Comparison of ENCODE assay signal across 25 cellular contexts in the genomic region with DNA sequence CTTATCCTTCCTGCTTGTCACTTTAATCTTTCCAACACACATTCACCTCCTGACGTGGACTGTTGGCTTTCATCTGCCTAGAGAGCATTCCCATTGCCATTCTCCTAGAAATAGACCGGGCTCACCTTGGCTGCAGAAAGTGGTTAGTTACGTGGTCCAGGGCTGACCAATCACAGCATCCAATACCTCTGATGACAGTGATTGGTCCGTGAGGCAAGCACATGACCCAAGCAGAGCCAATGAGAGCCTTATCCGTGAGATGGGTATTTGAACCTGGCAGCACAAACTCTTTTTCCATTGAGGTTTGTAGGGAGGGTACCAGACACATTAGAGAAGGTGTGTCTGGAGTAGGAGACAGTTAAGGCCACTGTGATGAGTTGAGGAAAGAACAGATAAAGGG.
"Had no signal": no experiment of that assay in that cellular context is flagged by ENCODE, and none has a peak within 500 bp of the region (broad histone marks: within the 10 kb centered on the region; RNA-seq: fewer than 3 reads in every experiment).

No MANE protein-coding gene starts in this region.

- ATAC-seq: activated CD4-positive, alpha-beta T cell treated with anti-CD3 and anti-CD28 coated beads for 36 hours; activated CD8-positive, alpha-beta T cell treated with anti-CD3 and anti-CD28 coated beads for 36 hours; activated T-cell treated with anti-CD3 and anti-CD28 coated beads, Interleukin-2, amount 50 U/mL, for 72 hours; Right ventricle myocardium inferior; T-cell had no signal

- H3K27ac ChIP-seq: adrenal gland, SK-N-MC had no signal

- H3K36me3 ChIP-seq: adrenal gland, MG63 had no signal

- H3K27me3 ChIP-seq: adrenal gland, MG63 had no signal

- DNase-seq: activated CD4-positive, alpha-beta T cell treated with anti-CD3 and anti-CD28 coated beads for 36 hours; activated CD4-positive, alpha-beta T cell treated with anti-CD3 and anti-CD28 coated beads, Interleukin-2, amount 50 U/mL, for 1 hour; activated CD8-positive, alpha-beta memory T cell treated with anti-CD3 and anti-CD28 coated beads, Interleukin-2, amount 50 U/mL, for 4 hours; activated CD8-positive, alpha-beta T cell treated with anti-CD3 and anti-CD28 coated beads for 36 hours; activated naive CD4-positive, alpha-beta T cell treated with anti-CD3 and anti-CD28 coated beads, Interleukin-2, amount 50 U/mL, for 16 hours; activated naive CD8-positive, alpha-beta T cell treated with anti-CD3 and anti-CD28 coated beads, Interleukin-2, amount 10 ng/mL, durations not matched to agents 7 days and 5 days; activated T-cell treated with anti-CD3 and anti-CD28 coated beads, Interleukin-2, amount 50 U/mL, for 72 hours; adrenal gland; anterior cingulate cortex; cerebellar nuclear complex; MG63; MV-4-11; NCI-H1105; NCI-H1436; NCI-H1694 treated with DMSO at 0.1 percent for 48 hours; NCI-H2029 treated with DMSO at 0.1 percent for 48 hours; NCI-H446 treated with DMSO at 0.1 percent for 48 hours; NCI-H524 treated with DMSO at 0.1 percent for 48 hours; NCI-H748 treated with DMSO at 0.1 percent for 48 hours; RPMI8226; T-cell; T-helper 2 cell; T1000 had no signal

- H3K4me1 ChIP-seq: adrenal gland had no signal

- H3K9me3 ChIP-seq: MG63 had no signal

- H3K4me3 ChIP-seq: adrenal gland, MG63, SK-N-MC had no signal
